Comparison of ENCODE assay signal across 29 cellular contexts in genomic region chr10:77118603-77119282, GRCh38.
"Had no signal": no experiment of that assay in that cellular context is flagged by ENCODE, and none has a peak within 500 bp of the region (broad histone marks: within the 10 kb centered on the region; RNA-seq: fewer than 3 reads in every experiment).

No MANE protein-coding gene starts in this region.

- H3K27ac ChIP-seq: cardiac muscle cell, SK-N-MC had no signal

- H3K27me3 ChIP-seq: cardiac muscle cell had no signal

- H3K4me3 Mint-ChIP-seq: activated CD8-positive, alpha-beta memory T cell treated with anti-CD3 and anti-CD28 coated beads, Interleukin-2, amount 10 ng/mL, durations not matched to agents 7 days and 5 days; activated CD8-positive, alpha-beta T cell treated with anti-CD3 and anti-CD28 coated beads, Interleukin-2, amount 10 ng/mL, durations not matched to agents 7 days and 5 days; activated naive CD4-positive, alpha-beta T cell treated with anti-CD3 and anti-CD28 coated beads for 36 hours; activated naive CD8-positive, alpha-beta T cell; activated T-cell treated with anti-CD3 and anti-CD28 coated beads, Interleukin-2, amount 50 U/mL, for 4 hours; brain had no signal

- ATAC-seq: activated CD8-positive, alpha-beta memory T cell treated with anti-CD3 and anti-CD28 coated beads, Interleukin-2, amount 10 ng/mL, durations not matched to agents 7 days and 5 days; activated CD8-positive, alpha-beta T cell treated with anti-CD3 and anti-CD28 coated beads, Interleukin-2, amount 10 ng/mL, durations not matched to agents 7 days and 5 days; activated T-cell treated with anti-CD3 and anti-CD28 coated beads, Interleukin-2, amount 50 U/mL, for 4 hours; Panc1; Right ventricle myocardium inferior had no signal

- H3K4me3 ChIP-seq: cardiac muscle cell, SK-N-MC had no signal

- H3K36me3 ChIP-seq: cardiac muscle cell had no signal

- H3K9me3 Mint-ChIP-seq: activated naive CD4-positive, alpha-beta T cell treated with anti-CD3 and anti-CD28 coated beads for 36 hours; activated T-cell treated with anti-CD3 and anti-CD28 coated beads, Interleukin-2, amount 50 U/mL, for 4 hours; brain had no signal

- DNase-seq: activated CD4-positive, alpha-beta T cell treated with anti-CD3 and anti-CD28 coated beads for 48 hours; activated CD4-positive, alpha-beta T cell treated with anti-CD3 and anti-CD28 coated beads, Interleukin-2, amount 50 U/mL, for 4 hours; activated CD4-positive, CD25-positive, alpha-beta regulatory T cell treated with anti-CD3 and anti-CD28 coated beads, Interleukin-2, amount 50 U/mL, for 72 hours; activated CD8-positive, alpha-beta memory T cell treated with anti-CD3 and anti-CD28 coated beads, Interleukin-2, amount 10 ng/mL, durations not matched to agents 7 days and 5 days; activated CD8-positive, alpha-beta T cell treated with anti-CD3 and anti-CD28 coated beads, Interleukin-2, amount 10 ng/mL, durations not matched to agents 7 days and 5 days; activated effector memory CD4-positive, alpha-beta T cell treated with anti-CD3 and anti-CD28 coated beads, Interleukin-2, amount 50 U/mL, for 16 hours; activated naive CD4-positive, alpha-beta T cell treated with anti-CD3 and anti-CD28 coated beads for 36 hours; activated T-cell treated with anti-CD3 and anti-CD28 coated beads, Interleukin-2, amount 50 U/mL, for 4 hours; amygdala; KG1; NCI-H1048; NCI-H1417; NCI-H1930; NCI-H2107; NCI-H2171 treated with DMSO at 0.1 percent for 48 hours; NCI-H226; NCI-H526; NCI-H82; NK-92 treated with Interleukin-12 subunit alpha and Interleukin-12 subunit beta, amount 100 ng/mL, for 24 hours; OCI-M1; RPMI8226; T-helper 1 cell had no signal

- H3K27ac Mint-ChIP-seq: activated CD8-positive, alpha-beta memory T cell treated with anti-CD3 and anti-CD28 coated beads, Interleukin-2, amount 10 ng/mL, durations not matched to agents 7 days and 5 days; activated CD8-positive, alpha-beta T cell treated with anti-CD3 and anti-CD28 coated beads, Interleukin-2, amount 10 ng/mL, durations not matched to agents 7 days and 5 days; activated naive CD4-positive, alpha-beta T cell treated with anti-CD3 and anti-CD28 coated beads for 36 hours; activated naive CD8-positive, alpha-beta T cell; brain had no signal

- FAIRE-seq: astrocyte had no signal

- H3K4me1 Mint-ChIP-seq: activated CD8-positive, alpha-beta memory T cell treated with anti-CD3 and anti-CD28 coated beads, Interleukin-2, amount 10 ng/mL, durations not matched to agents 7 days and 5 days had no signal
